In the genomic region with DNA sequence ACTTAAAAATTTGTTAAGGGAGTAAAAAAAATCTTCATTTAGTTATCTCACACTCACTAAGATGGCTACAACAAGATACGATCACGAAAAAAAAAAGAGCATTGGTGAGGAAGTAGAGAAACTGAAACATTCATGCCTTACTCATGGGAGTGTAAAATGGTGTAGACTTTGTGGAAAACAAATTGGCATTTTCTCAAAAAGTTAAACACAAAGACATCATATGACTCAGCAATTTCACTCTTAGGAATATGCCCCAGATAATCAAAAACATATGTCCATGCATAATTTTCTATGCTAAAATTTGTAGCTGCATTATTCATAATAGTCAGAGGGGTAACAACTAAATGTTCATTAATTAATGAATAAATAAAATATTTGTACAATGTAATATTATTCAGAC, we compare ENCODE assay signal across 24 cellular contexts.
DNase-seq lines count a peak whose midpoint lies in the region; TF ChIP-seq lines count a peak whose summit lies in the region.
"Had no signal": no experiment of that assay in that cellular context is flagged by ENCODE, and none has a peak within 500 bp of the region (broad histone marks: within the 10 kb centered on the region; RNA-seq: fewer than 3 reads in every experiment).

No MANE protein-coding gene starts in this region.

- no peaks in the 10 kb centered on the region for H3K79me2 ChIP-seq in osteoblast (ENCODE audit: insufficient read depth, low read length)

- no peaks in the 10 kb centered on the region for H4K20me1 ChIP-seq in osteoblast (ENCODE audit: insufficient read depth, low read length)

- no peak overlapping the region for H2AFZ ChIP-seq in osteoblast (ENCODE audit: low read length)

- CTCF ChIA-PET in Calu3 (lab: Charles Lee): no interaction called here

- no peaks in the 10 kb centered on the region for H3K4me1 Mint-ChIP-seq in endodermal cell
- H3K4me1 Mint-ChIP-seq in Calu3 (ENCODE audit: low read depth, unreplicated experiment): no peaks in the 10 kb centered on the region
- H3K4me1 Mint-ChIP-seq: activated CD4-positive, alpha-beta memory T cell treated with anti-CD3 and anti-CD28 coated beads, Interleukin-2, amount 10 ng/mL, durations not matched to agents 7 days and 5 days; activated naive CD8-positive, alpha-beta T cell treated with anti-CD3 and anti-CD28 coated beads for 36 hours; B cell; CD8-positive, alpha-beta memory T cell had no signal

- H3K9me3 ChIP-seq in osteoblast (ENCODE audit: low read depth, low read length) (no peaks in the 10 kb centered on the region), endodermal cell (ENCODE audit: control insufficient read depth, low read length) (peaks cover 25% of the 10 kb centered on the region)
- H3K9me3 ChIP-seq: neutrophil had no signal

- H3K4me3 ChIP-seq in osteoblast (ENCODE audit: insufficient read depth, low read length) (no peak overlapping the region), endodermal cell (ENCODE audit: low read length) (no peak overlapping the region)
- H3K4me3 ChIP-seq: body of pancreas, psoas muscle had no signal

- H3K9ac ChIP-seq in endodermal cell (ENCODE audit: extremely low read depth, low read length, poor library complexity, severe bottlenecking): no peak overlapping the region

- intact Hi-C loops in Calu3 (cut with micrococcal nuclease; ENCODE audit: unreplicated experiment): no loop called here

- TF ChIP-seq CTCF in osteoblast (IDR thresholded peaks at IDR 0.05; ENCODE audit: extremely low read depth, low read depth, low read length) (no peak), endodermal cell (conservative IDR thresholded peaks at IDR 0.05) (no peak), Calu3 (IDR thresholded peaks at IDR 0.05; ENCODE audit: unreplicated experiment) (no peak)

- H3K36me3 ChIP-seq in osteoblast (ENCODE audit: insufficient read depth, low read length) (no peaks in the 10 kb centered on the region), endodermal cell (ENCODE audit: control insufficient read depth, insufficient read depth, low read length) (no peaks in the 10 kb centered on the region)
- H3K36me3 ChIP-seq: neutrophil had no signal

- H3K27ac Mint-ChIP-seq in endodermal cell: no peak overlapping the region
- no peak overlapping the region for H3K27ac Mint-ChIP-seq in Calu3 (ENCODE audit: unreplicated experiment)
- H3K27ac Mint-ChIP-seq: activated CD4-positive, alpha-beta memory T cell treated with anti-CD3 and anti-CD28 coated beads, Interleukin-2, amount 10 ng/mL, durations not matched to agents 7 days and 5 days; activated naive CD8-positive, alpha-beta T cell treated with anti-CD3 and anti-CD28 coated beads for 36 hours; B cell; CD8-positive, alpha-beta memory T cell; type B pancreatic cell had no signal

- H3K4me1 ChIP-seq in osteoblast (ENCODE audit: insufficient read depth, low read length): no peaks in the 10 kb centered on the region
- no peaks in the 10 kb centered on the region for H3K4me1 ChIP-seq in endodermal cell (ENCODE audit: control insufficient read depth, insufficient read depth, low read length)
- H3K4me1 ChIP-seq: body of pancreas, psoas muscle had no signal

- no peak overlapping the region for H3K27ac ChIP-seq in osteoblast (ENCODE audit: low read depth, low read length)
- H3K27ac ChIP-seq in endodermal cell (ENCODE audit: low read depth, low read length): no peak overlapping the region
- H3K27ac ChIP-seq: body of pancreas, neutrophil, psoas muscle had no signal

- peak; percentile 50 for DNase-seq in EL
- DNase-seq in M059J (ENCODE audit: low read depth): peak; percentile 37
- peak; percentile 52 for DNase-seq in dedifferentiated amniotic fluid mesenchymal stem cell (ENCODE audit: extremely low spot score)
- no peak for DNase-seq in osteoblast (ENCODE audit: insufficient read length, low spot score, missing footprints)
- no peak for DNase-seq in endodermal cell
- DNase-seq in NCI-H187 treated with DMSO at 0.1 percent for 48 hours (lab: John Stamatoyannopoulos, UW): no peak
- no peak for DNase-seq in Calu3
- no peak for DNase-seq in islet precursor cell
- DNase-seq: activated CD4-positive, alpha-beta memory T cell treated with anti-CD3 and anti-CD28 coated beads, Interleukin-2, amount 10 ng/mL, durations not matched to agents 7 days and 5 days; activated effector memory CD4-positive, alpha-beta T cell treated with Interleukin-2 at 50 U/mL for 16 hours; activated naive CD8-positive, alpha-beta T cell treated with anti-CD3 and anti-CD28 coated beads for 36 hours; body of pancreas; CD8-positive, alpha-beta memory T cell; H7; NCI-H1105 treated with DMSO at 0.1 percent for 48 hours; NCI-H2107; NCI-H446 treated with DMSO at 0.1 percent for 48 hours; PC-3; psoas muscle; SHP77 treated with DMSO at 0.1 percent for 48 hours; stimulated activated CD4-positive, alpha-beta T cell treated with anti-CD3 and anti-CD28 coated beads, Interleukin-1b, Interleukin-23, amount 100 ng/mL, for 48 hours had no signal

- H3K9me3 Mint-ChIP-seq in endodermal cell (peaks cover 31% of the 10 kb centered on the region), Calu3 (ENCODE audit: low read depth, unreplicated experiment) (peaks cover 8% of the 10 kb centered on the region)
- H3K9me3 Mint-ChIP-seq: type B pancreatic cell had no signal

- no TSS peak for BruUV-seq in Calu3 (replicated peaks; lab: Mats Ljungman, UMichigan)

- H3K4me3 Mint-ChIP-seq in endodermal cell (no peak overlapping the region), Calu3 (ENCODE audit: low read depth, unreplicated experiment) (no peak overlapping the region)
- H3K4me3 Mint-ChIP-seq: activated CD4-positive, alpha-beta memory T cell treated with anti-CD3 and anti-CD28 coated beads, Interleukin-2, amount 10 ng/mL, durations not matched to agents 7 days and 5 days; activated naive CD8-positive, alpha-beta T cell treated with anti-CD3 and anti-CD28 coated beads for 36 hours; B cell; CD8-positive, alpha-beta memory T cell; type B pancreatic cell had no signal

- peak overlapping the region; percentile 19 for H3K4me2 ChIP-seq in osteoblast (ENCODE audit: insufficient read depth, low read length)

- 100% methylated on average over 2 of the region's 2 CpGs; no CpG with 5 or more reads in 1 of the 2 experiments for WGBS in endodermal cell (ENCODE audit: insufficient coverage in 1 of 2, insufficient read length in 1 of 2), 2 experiments

- no peaks in the 10 kb centered on the region for H3K27me3 ChIP-seq in osteoblast (ENCODE audit: insufficient read depth, low read length)
- no peaks in the 10 kb centered on the region for H3K27me3 ChIP-seq in endodermal cell (ENCODE audit: control insufficient read depth, insufficient read depth, low read length, poor library complexity, severe bottlenecking)
- H3K27me3 ChIP-seq: body of pancreas, neutrophil had no signal

- H3K27me3 Mint-ChIP-seq in endodermal cell (ENCODE audit: insufficient read depth) (no peaks in the 10 kb centered on the region), Calu3 (ENCODE audit: unreplicated experiment) (no peaks in the 10 kb centered on the region)
- H3K27me3 Mint-ChIP-seq: activated CD4-positive, alpha-beta memory T cell treated with anti-CD3 and anti-CD28 coated beads, Interleukin-2, amount 10 ng/mL, durations not matched to agents 7 days and 5 days; activated naive CD8-positive, alpha-beta T cell treated with anti-CD3 and anti-CD28 coated beads for 36 hours; B cell; CD8-positive, alpha-beta memory T cell; type B pancreatic cell had no signal

- H3K36me3 Mint-ChIP-seq in endodermal cell (ENCODE audit: low read depth): no peaks in the 10 kb centered on the region
- H3K36me3 Mint-ChIP-seq in Calu3 (ENCODE audit: insufficient read depth, unreplicated experiment): no peaks in the 10 kb centered on the region
- H3K36me3 Mint-ChIP-seq: activated naive CD8-positive, alpha-beta T cell treated with anti-CD3 and anti-CD28 coated beads for 36 hours; type B pancreatic cell had no signal

Comparison
In these comparisons a context has a peak if more than half of its experiments do, and no peak if none do; other contexts are left out.
1. DNase-seq: peak in EL (single experiment), M059J (single experiment) and dedifferentiated amniotic fluid mesenchymal stem cell (single experiment); none in osteoblast (single experiment), endodermal cell (single experiment), NCI-H187 treated with DMSO at 0.1 percent for 48 hours (single experiment), Calu3 (single experiment) and islet precursor cell (single experiment).